ENCODE assay signal across 9 cellular contexts in genomic region chr16:52518884-52519283, GRCh38. TPM values are rescaled to one million over a fixed set of nuclear protein-coding genes. Genes with fewer than 3 reads are reported as not detected.
"Had no signal": no experiment of that assay in that cellular context is flagged by ENCODE, and none has a peak within 500 bp of the region (broad histone marks: within the 10 kb centered on the region; RNA-seq: fewer than 3 reads in every experiment).

No MANE protein-coding gene starts in this region.

- FAIRE-seq: HTR-8/SVneo, K562 had no signal

- H3K4me3 Mint-ChIP-seq: IgD-negative memory B cell had no signal

- H3K4me2 ChIP-seq: KMS-11 had no signal

- H3K27ac ChIP-seq: HL-60, KMS-11 had no signal

- H3K36me3 Mint-ChIP-seq: IgD-negative memory B cell had no signal

- H3K27me3 Mint-ChIP-seq: IgD-negative memory B cell had no signal

- ATAC-seq: K562 had no signal

- H3K27ac Mint-ChIP-seq: IgD-negative memory B cell had no signal

- H3K4me1 Mint-ChIP-seq: IgD-negative memory B cell had no signal

- DNase-seq: IMR-90, KBM-7, KG1 had no signal

- H3K4me3 ChIP-seq: K562 had no signal

- H3K9ac ChIP-seq: KMS-11 had no signal

RNA-seq across cellular contexts. Expression of gene TOX3, which starts 28.1 kb away (rescaled TPM):
- total RNA-seq: HT1080, IMR-90, K562 had no signal
- polyA plus RNA-seq: IgD-negative memory B cell, IMR-90, K562 had no signal
